Comparison of ENCODE assay signal across 12 cellular contexts in genomic region chr17:66331038-66331816, GRCh38. TPM values are rescaled to one million over a fixed set of nuclear protein-coding genes. Genes with fewer than 3 reads are reported as not detected.
DNase-seq lines count a peak whose midpoint lies in the region; ATAC-seq and TF ChIP-seq lines count a peak whose summit lies in the region.
"Had no signal": no experiment of that assay in that cellular context is flagged by ENCODE, and none has a peak within 500 bp of the region (broad histone marks: within the 10 kb centered on the region; RNA-seq: fewer than 3 reads in every experiment).

No MANE protein-coding gene starts in this region.

- POLR2A ChIA-PET in CD8-positive, alpha-beta T cell (lab: Charles Lee), result interaction anchor here (0.6 to 2.3 kb wide), 12 partner anchors 9 to 76 kb away, joined by 3 to 15 read pairs (median 4); partner anchors contain the start of gene PRKCA
- POLR2A ChIA-PET in activated CD4-positive, alpha-beta memory T cell treated with anti-CD3 and anti-CD28 coated beads for 36 hours (lab: Charles Lee), result interaction anchor here (0.7 to 1.1 kb wide), 4 partner anchors 14 to 194 kb away, joined by 3 read pairs; no protein-coding TSS in a partner anchor

- no peaks in the 10 kb centered on the region for H3K9me3 Mint-ChIP-seq in CD8-positive, alpha-beta T cell
- H3K9me3 Mint-ChIP-seq in activated CD4-positive, alpha-beta memory T cell treated with anti-CD3 and anti-CD28 coated beads for 36 hours, result no peaks in the 10 kb centered on the region
- H3K9me3 Mint-ChIP-seq: endodermal cell had no signal

- peaks cover 82% of the 10 kb centered on the region for H3K4me1 ChIP-seq in CD8-positive, alpha-beta T cell (ENCODE audit: insufficient read depth, low read length)
- peaks cover 8% of the 10 kb centered on the region for H3K4me1 ChIP-seq in mesodermal cell (ENCODE audit: control insufficient read depth, insufficient read depth, low read length, poor library complexity, severe bottlenecking)
- peaks cover 0 to 17% (median 0%) of the 10 kb centered on the region in 3 donors for H3K4me1 ChIP-seq in gastroesophageal sphincter

- H3K4me1 Mint-ChIP-seq in CD8-positive, alpha-beta T cell (ENCODE audit: low read depth), result peaks cover 82% of the 10 kb centered on the region
- peaks cover 79% of the 10 kb centered on the region for H3K4me1 Mint-ChIP-seq in activated CD4-positive, alpha-beta memory T cell treated with anti-CD3 and anti-CD28 coated beads for 36 hours (ENCODE audit: low read depth)
- H3K4me1 Mint-ChIP-seq: endodermal cell had no signal

- no peaks in the 10 kb centered on the region for H3K9me3 ChIP-seq in CD8-positive, alpha-beta T cell (ENCODE audit: low read length)
- H3K9me3 ChIP-seq in mesodermal cell (ENCODE audit: control insufficient read depth, low read length) (no peaks in the 10 kb centered on the region), gastroesophageal sphincter (no peaks in the 10 kb centered on the region)
- H3K9me3 ChIP-seq: MG63 had no signal

- peak overlapping the region; percentile 55 for H3K27ac ChIP-seq in CD8-positive, alpha-beta T cell (ENCODE audit: low read depth, low read length)
- H3K27ac ChIP-seq in mesodermal cell (ENCODE audit: low read depth, low read length, severe bottlenecking) (peak overlapping the region; percentile 5), gastroesophageal sphincter (no peak overlapping the region)

- TF ChIP-seq POLR2A in gastroesophageal sphincter (IDR thresholded peaks at IDR 0.05), result no peak

- H3K27me3 Mint-ChIP-seq in CD8-positive, alpha-beta T cell (ENCODE audit: low read depth), result no peaks in the 10 kb centered on the region
- no peaks in the 10 kb centered on the region for H3K27me3 Mint-ChIP-seq in activated CD4-positive, alpha-beta memory T cell treated with anti-CD3 and anti-CD28 coated beads for 36 hours

- peak overlapping the region; percentile 15 for H3K4me3 ChIP-seq in CD8-positive, alpha-beta T cell (ENCODE audit: low read depth, low read length)
- peak overlapping the region; percentile 1 for H3K4me3 ChIP-seq in Jurkat, Clone E6-1 (ENCODE audit: low read length)
- H3K4me3 ChIP-seq in mesodermal cell (ENCODE audit: extremely low read depth, insufficient read depth, low read length, poor library complexity, severe bottlenecking), result no peak overlapping the region
- H3K4me3 ChIP-seq in gastroesophageal sphincter, result no peak overlapping the region
- H3K4me3 ChIP-seq: MG63 had no signal

- peaks cover 2% of the 10 kb centered on the region for H3K36me3 Mint-ChIP-seq in CD8-positive, alpha-beta T cell
- H3K36me3 Mint-ChIP-seq in activated CD4-positive, alpha-beta memory T cell treated with anti-CD3 and anti-CD28 coated beads for 36 hours, result peaks cover 26% of the 10 kb centered on the region

- H3K4me3 Mint-ChIP-seq in CD8-positive, alpha-beta T cell, result peak overlapping the region; percentile 81
- H3K4me3 Mint-ChIP-seq in activated CD4-positive, alpha-beta memory T cell treated with anti-CD3 and anti-CD28 coated beads for 36 hours, result peak overlapping the region; percentile 70
- H3K4me3 Mint-ChIP-seq: brain, CD14-positive monocyte, endodermal cell had no signal

- peak; percentile 74 for ATAC-seq in CD8-positive, alpha-beta T cell
- ATAC-seq in GM21390 (IDR thresholded peaks at IDR 0.05; ENCODE audit: unreplicated experiment) (no peak), gastroesophageal sphincter (no peak), GM18868 (IDR thresholded peaks at IDR 0.05; ENCODE audit: unreplicated experiment) (no peak)

- TF ChIP-seq CTCF in CD8-positive, alpha-beta T cell (IDR thresholded peaks at IDR 0.05), result no peak
- no peak for TF ChIP-seq CTCF in gastroesophageal sphincter (IDR thresholded peaks at IDR 0.05)

- peak in 6 of 7 experiments; percentile 7 to 70 (median 26) for DNase-seq in CD8-positive, alpha-beta T cell
- DNase-seq in Jurkat, Clone E6-1 (ENCODE audit: low read depth, low spot score), result peak; percentile 83
- DNase-seq in activated CD4-positive, alpha-beta memory T cell treated with anti-CD3 and anti-CD28 coated beads for 36 hours, result peak; percentile 36
- DNase-seq: endodermal cell, H7, MG63 had no signal

- H3K36me3 ChIP-seq in CD8-positive, alpha-beta T cell (ENCODE audit: insufficient read depth, low read length), result no peaks in the 10 kb centered on the region
- peaks cover 6% of the 10 kb centered on the region for H3K36me3 ChIP-seq in mesodermal cell (ENCODE audit: control insufficient read depth, insufficient read depth, low read length)
- no peaks in the 10 kb centered on the region for H3K36me3 ChIP-seq in gastroesophageal sphincter

- TF ChIP-seq EP300 in gastroesophageal sphincter (IDR thresholded peaks at IDR 0.05), result no peak

- no peaks in the 10 kb centered on the region for H3K27me3 ChIP-seq in CD8-positive, alpha-beta T cell (ENCODE audit: insufficient read depth, low read length)
- H3K27me3 ChIP-seq in gastroesophageal sphincter, result no peaks in the 10 kb centered on the region
- H3K27me3 ChIP-seq: MG63 had no signal

- intact Hi-C loops in CD8-positive, alpha-beta T cell (cut with DNase I, micrococcal nuclease), result loop anchor here in 1 of 2 experiments (2.0 to 5.0 kb wide), 2 partner anchors 41 to 68 kb away; no protein-coding TSS in a partner anchor
- intact Hi-C loops in activated CD4-positive, alpha-beta memory T cell treated with anti-CD3 and anti-CD28 coated beads for 36 hours (cut with micrococcal nuclease), result loop anchor here (1.0 to 2.0 kb wide), 4 partner anchors 18 to 68 kb away; no protein-coding TSS in a partner anchor

- CTCF ChIA-PET in CD8-positive, alpha-beta T cell (lab: Charles Lee), result interaction anchor here (1.0 to 1.3 kb wide), 5 partner anchors 8 to 74 kb away, joined by 3 to 4 read pairs (median 3); no protein-coding TSS in a partner anchor
- CTCF ChIA-PET in activated CD4-positive, alpha-beta memory T cell treated with anti-CD3 and anti-CD28 coated beads for 36 hours (lab: Charles Lee), result interaction anchor here (0.9 to 1.4 kb wide), 3 partner anchors 14 to 235 kb away, joined by 3 to 4 read pairs (median 3); no protein-coding TSS in a partner anchor

- H3K27ac Mint-ChIP-seq in CD8-positive, alpha-beta T cell, result peak overlapping the region; percentile 95
- peak overlapping the region; percentile 92 for H3K27ac Mint-ChIP-seq in activated CD4-positive, alpha-beta memory T cell treated with anti-CD3 and anti-CD28 coated beads for 36 hours
- H3K27ac Mint-ChIP-seq: brain, CD14-positive monocyte, endodermal cell had no signal

- WGBS in mesodermal cell (ENCODE audit: insufficient coverage in 2 of 2), 2 experiments, result 77 to 98% methylated on average over 3 to 5 of the region's 8 CpGs
- 71 to 79% methylated on average over 6 to 7 of the region's 8 CpGs for WGBS in gastroesophageal sphincter (ENCODE audit: low coverage in 1 of 2), 2 donors

RNA-seq across cellular contexts. Expression of gene PRKCA, which starts 28.8 kb away (rescaled TPM):
- total RNA-seq in CD8-positive, alpha-beta T cell, result 10 to 100 TPM; 62.6 to 70.8 TPM
- polyA plus RNA-seq in Jurkat, Clone E6-1 (2012; ENCODE audit: insufficient read depth, insufficient read length), result 22.2 TPM
- 10 to 100 TPM; 75.1 to 78.5 TPM for total RNA-seq in activated CD4-positive, alpha-beta memory T cell treated with anti-CD3 and anti-CD28 coated beads for 36 hours
- 11.3 TPM for polyA plus RNA-seq in mesodermal cell (2013, experiment 1 of 2)
- 10.9 TPM for polyA plus RNA-seq in mesodermal cell (2013, experiment 2 of 2)
- total RNA-seq in gastroesophageal sphincter, result 10 to 100 TPM; 26.0 to 89.0 (median 32.8) TPM

Comparison
In these comparisons a context has a peak if more than half of its experiments do, and no peak if none do; other contexts are left out.
1. DNase-seq: peak in every context shown above with its lines; median percentile 83 in Jurkat, Clone E6-1; 36 in activated CD4-positive, alpha-beta memory T cell treated with anti-CD3 and anti-CD28 coated beads for 36 hours; 26 in CD8-positive, alpha-beta T cell.
2. H3K27ac ChIP-seq: peak in CD8-positive, alpha-beta T cell (single experiment) and mesodermal cell (single experiment); none in gastroesophageal sphincter (0 of 4).
3. H3K4me3 ChIP-seq: peak in CD8-positive, alpha-beta T cell (single experiment) and Jurkat, Clone E6-1 (single experiment); none in mesodermal cell (single experiment) and gastroesophageal sphincter (0 of 2).